In genomic region chr12:49540229-49541139, GRCh38 we compare ENCODE assay signal across 12 cellular contexts. TPM values are rescaled to one million over a fixed set of nuclear protein-coding genes. Genes with fewer than 3 reads are reported as not detected.
DNase-seq lines count a peak whose midpoint lies in the region; ATAC-seq and TF ChIP-seq lines count a peak whose summit lies in the region.
"Had no signal": no experiment of that assay in that cellular context is flagged by ENCODE, and none has a peak within 500 bp of the region (broad histone marks: within the 10 kb centered on the region; RNA-seq: fewer than 3 reads in every experiment).

No MANE protein-coding gene starts in this region.

- TF ChIP-seq CTCF in mesothelial cell of epicardium (IDR thresholded peaks at IDR 0.05; ENCODE audit: unreplicated experiment), result no peak

- no peaks in the 10 kb centered on the region for H3K36me3 ChIP-seq in CD4-positive, CD25-positive, alpha-beta regulatory T cell (ENCODE audit: control insufficient read depth, insufficient read depth, low read length)

- H3K27me3 Mint-ChIP-seq in CD4-positive, CD25-positive, alpha-beta regulatory T cell, result peaks cover 49% of the 10 kb centered on the region
- no peaks in the 10 kb centered on the region for H3K27me3 Mint-ChIP-seq in activated naive CD8-positive, alpha-beta T cell
- H3K27me3 Mint-ChIP-seq in mesothelial cell of epicardium (ENCODE audit: low read depth), result peaks cover 84% of the 10 kb centered on the region

- H3K4me1 Mint-ChIP-seq in CD4-positive, CD25-positive, alpha-beta regulatory T cell, result peaks cover 0 to 45% (median 23%) of the 10 kb centered on the region in 4 donors
- peaks cover 33% of the 10 kb centered on the region for H3K4me1 Mint-ChIP-seq in activated naive CD8-positive, alpha-beta T cell (ENCODE audit: low read depth)
- H3K4me1 Mint-ChIP-seq in mesothelial cell of epicardium, result peaks cover 28% of the 10 kb centered on the region

- H3K27me3 ChIP-seq in CD4-positive, CD25-positive, alpha-beta regulatory T cell (ENCODE audit: control insufficient read depth, insufficient read depth, low read length), result peaks cover 3% of the 10 kb centered on the region

- no peak for ATAC-seq in CD4-positive, CD25-positive, alpha-beta regulatory T cell (ENCODE audit: low read depth in 2 of 2)
- ATAC-seq in GM18907 (IDR thresholded peaks at IDR 0.05; ENCODE audit: unreplicated experiment) (no peak), HG02840 (IDR thresholded peaks at IDR 0.05; ENCODE audit: low FRiP score, unreplicated experiment) (no peak)

- peaks cover 0 to 2% (median 0%) of the 10 kb centered on the region in 7 donors for H3K9me3 Mint-ChIP-seq in CD4-positive, CD25-positive, alpha-beta regulatory T cell
- H3K9me3 Mint-ChIP-seq in activated naive CD8-positive, alpha-beta T cell (ENCODE audit: low read depth), result no peaks in the 10 kb centered on the region
- no peaks in the 10 kb centered on the region for H3K9me3 Mint-ChIP-seq in mesothelial cell of epicardium

- H3K4me3 ChIP-seq in CD4-positive, CD25-positive, alpha-beta regulatory T cell (ENCODE audit: low read depth, low read length), result no peak overlapping the region

- H3K4me3 Mint-ChIP-seq in CD4-positive, CD25-positive, alpha-beta regulatory T cell, result peak overlapping the region; percentile 77 to 95 (median 82)
- H3K4me3 Mint-ChIP-seq in activated naive CD8-positive, alpha-beta T cell, result peak overlapping the region; percentile 6
- peak overlapping the region; percentile 46 for H3K4me3 Mint-ChIP-seq in mesothelial cell of epicardium

- no peaks in the 10 kb centered on the region for H3K36me3 Mint-ChIP-seq in CD4-positive, CD25-positive, alpha-beta regulatory T cell
- H3K36me3 Mint-ChIP-seq in activated naive CD8-positive, alpha-beta T cell, result no peaks in the 10 kb centered on the region
- H3K36me3 Mint-ChIP-seq in mesothelial cell of epicardium, result no peaks in the 10 kb centered on the region

- no peak overlapping the region for H3K27ac ChIP-seq in CD4-positive, CD25-positive, alpha-beta regulatory T cell (ENCODE audit: insufficient read depth, low read length, poor library complexity, severe bottlenecking)

- peak overlapping the region; percentile 44 to 63 (median 54) for H3K27ac Mint-ChIP-seq in CD4-positive, CD25-positive, alpha-beta regulatory T cell
- no peak overlapping the region for H3K27ac Mint-ChIP-seq in activated naive CD8-positive, alpha-beta T cell
- H3K27ac Mint-ChIP-seq in mesothelial cell of epicardium, result peak overlapping the region; percentile 9

- DNase-seq in CD4-positive, CD25-positive, alpha-beta regulatory T cell, result no peak
- DNase-seq in ELF-1 (ENCODE audit: low read depth, low spot score), result peak; percentile 39
- DNase-seq in mesothelial cell of epicardium (ENCODE audit: low spot score in 2 of 2, unreplicated experiment in 2 of 2), result no peak
- DNase-seq in CD1c-positive myeloid dendritic cell (ENCODE audit: extremely low spot score), result no peak
- no peak for DNase-seq in HCEC 1CT
- DNase-seq: caudate nucleus, NCI-H187 treated with DMSO at 0.1 percent for 48 hours, SIG-M5, substantia nigra had no signal

- H3K4me1 ChIP-seq in CD4-positive, CD25-positive, alpha-beta regulatory T cell (ENCODE audit: control insufficient read depth, insufficient read depth, low read length, poor library complexity, severe bottlenecking), result peaks cover 27% of the 10 kb centered on the region

- no peaks in the 10 kb centered on the region for H3K9me3 ChIP-seq in CD4-positive, CD25-positive, alpha-beta regulatory T cell (ENCODE audit: control insufficient read depth in 2 of 2, low read length in 2 of 2)

RNA-seq across cellular contexts. Expression of gene KCNH3, which starts 1.7 kb away (rescaled TPM):
- total RNA-seq in CD4-positive, CD25-positive, alpha-beta regulatory T cell, result 1.2 TPM
- polyA plus RNA-seq in CD4-positive, CD25-positive, alpha-beta regulatory T cell, result 1 to 10 TPM; 1.1 to 2.1 (median 1.5) TPM
- 1.8 to 2.5 TPM (median 2.3 TPM) in 3 replicates for total RNA-seq in mesothelial cell of epicardium

RNA-seq across cellular contexts. Expression of gene MCRS1, which starts 27.5 kb away (rescaled TPM):
- 72.8 TPM for total RNA-seq in CD4-positive, CD25-positive, alpha-beta regulatory T cell
- polyA plus RNA-seq in CD4-positive, CD25-positive, alpha-beta regulatory T cell, result 10 to 100 TPM; 62.8 to 81.0 (median 67.8) TPM
- total RNA-seq in mesothelial cell of epicardium, result 65.6 to 72.4 TPM (median 68.1 TPM) in 3 replicates

Comparison
In these comparisons a context has a peak if more than half of its experiments do, and no peak if none do; other contexts are left out.
1. H3K4me3 Mint-ChIP-seq: peak in every context shown above with its lines; median percentile 82 in CD4-positive, CD25-positive, alpha-beta regulatory T cell; 46 in mesothelial cell of epicardium; 6 in activated naive CD8-positive, alpha-beta T cell.